11 cellular contexts compared by ENCODE assay signal in the genomic region with DNA sequence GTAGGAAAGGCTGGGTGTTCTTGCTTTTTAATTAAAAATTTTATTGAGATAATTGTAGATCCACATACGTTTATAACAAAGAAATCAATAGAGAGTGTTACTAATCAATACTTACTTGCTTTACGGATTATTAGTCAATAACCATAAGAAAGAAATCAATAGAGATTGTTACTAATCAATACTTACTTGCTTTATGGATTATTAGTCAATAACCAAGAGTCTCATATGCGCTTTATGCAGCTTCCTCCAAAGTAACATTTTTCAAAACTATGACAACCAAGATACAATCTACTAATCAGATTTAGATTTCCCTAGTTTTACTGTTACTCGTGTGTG. TPM values are rescaled to one million over a fixed set of nuclear protein-coding genes. Genes with fewer than 3 reads are reported as not detected.
DNase-seq lines count a peak whose midpoint lies in the region; FAIRE-seq and TF ChIP-seq lines count a peak whose summit lies in the region.
"Had no signal": no experiment of that assay in that cellular context is flagged by ENCODE, and none has a peak within 500 bp of the region (broad histone marks: within the 10 kb centered on the region; RNA-seq: fewer than 3 reads in every experiment).

No MANE protein-coding gene starts in this region.

- H3K27me3 ChIP-seq in HL-60 (ENCODE audit: insufficient read depth, poor library complexity, severe bottlenecking) (no peaks in the 10 kb centered on the region), keratinocyte (ENCODE audit: control insufficient read depth, extremely low read depth, insufficient read depth, low read length) (peaks cover 5% of the 10 kb centered on the region)
- H3K27me3 ChIP-seq: BLaER1 treated with 17β-estradiol and CSF1 and Interleukin-3, amounts not matched to agents 10 nM and 100 nM had no signal

- peaks cover 18% of the 10 kb centered on the region for H3K4me1 ChIP-seq in keratinocyte (ENCODE audit: control insufficient read depth, extremely low read depth, insufficient read depth, low read length)

- H3K4me2 ChIP-seq in keratinocyte (ENCODE audit: control insufficient read depth, extremely low read depth, insufficient read depth, low read depth, low read length), result peak overlapping the region; percentile 55

- no peaks in the 10 kb centered on the region for H4K20me1 ChIP-seq in keratinocyte (ENCODE audit: control insufficient read depth, extremely low read depth, insufficient read depth, low read length)
- H4K20me1 ChIP-seq: BLaER1 treated with 17β-estradiol and CSF1 and Interleukin-3, amounts not matched to agents 10 nM and 100 nM had no signal

- H3K9me1 ChIP-seq in keratinocyte (ENCODE audit: control insufficient read depth, extremely low read depth, insufficient read depth, low read length), result no peaks in the 10 kb centered on the region

- H3K27me3 Mint-ChIP-seq in dendritic cell treated with granulocyte-macrophage colony-stimulating factor and Interleukin-4, amounts not matched to agents 40 ng/mL and 50 ng/mL, for 4 days, result no peaks in the 10 kb centered on the region

- no peaks in the 10 kb centered on the region for H3K36me3 Mint-ChIP-seq in dendritic cell treated with granulocyte-macrophage colony-stimulating factor and Interleukin-4, amounts not matched to agents 40 ng/mL and 50 ng/mL, for 4 days (ENCODE audit: low read depth)

- H3K4me3 Mint-ChIP-seq in dendritic cell treated with granulocyte-macrophage colony-stimulating factor and Interleukin-4, amounts not matched to agents 40 ng/mL and 50 ng/mL, for 4 days, result no peak overlapping the region
- H3K4me3 Mint-ChIP-seq: CD4-positive, CD25-positive, alpha-beta regulatory T cell had no signal

- dilution Hi-C loops in keratinocyte (cut with MboI; ENCODE audit: extremely low pct_ligation_motif_present, low sequenced_read_pairs), result no loop called here

- TF ChIP-seq CTCF in HL-60 (IDR thresholded peaks at IDR 0.05; ENCODE audit: insufficient read depth, low read length), result no peak
- no peak for TF ChIP-seq CTCF in keratinocyte (optimal IDR thresholded peaks at IDR 0.05 in 1 of 3, IDR thresholded peaks at IDR 0.05 in 1 of 3, conservative IDR thresholded peaks at IDR 0.05 in 1 of 3; ENCODE audit: extremely low read depth in 1 of 3, insufficient read depth in 2 of 3, low read length in 3 of 3)

- no peak for FAIRE-seq in keratinocyte (lab: Jason Lieb, UNC)

- H2AFZ ChIP-seq in keratinocyte (ENCODE audit: control insufficient read depth, low read length), result no peak overlapping the region
- H2AFZ ChIP-seq: GM23248 had no signal

- H3K27ac ChIP-seq in HL-60 (replicated peaks) (peak overlapping the region; percentile 60), SK-N-MC (peak overlapping the region; percentile 88), keratinocyte (ENCODE audit: control insufficient read depth, insufficient read depth, low read length) (peak overlapping the region; percentile 11)
- H3K27ac ChIP-seq: GM23248 had no signal

- peaks cover 33% of the 10 kb centered on the region for H3K4me1 Mint-ChIP-seq in dendritic cell treated with granulocyte-macrophage colony-stimulating factor and Interleukin-4, amounts not matched to agents 40 ng/mL and 50 ng/mL, for 4 days (ENCODE audit: low read depth)

- H3K9me3 Mint-ChIP-seq in dendritic cell treated with granulocyte-macrophage colony-stimulating factor and Interleukin-4, amounts not matched to agents 40 ng/mL and 50 ng/mL, for 4 days, result no peaks in the 10 kb centered on the region

- H3K36me3 ChIP-seq in SK-N-MC (ENCODE audit: insufficient read depth, low read length), result no peaks in the 10 kb centered on the region
- no peaks in the 10 kb centered on the region for H3K36me3 ChIP-seq in keratinocyte (ENCODE audit: control insufficient read depth in 2 of 2, extremely low read depth in 1 of 2, insufficient read depth in 2 of 2, low read length in 2 of 2)
- H3K36me3 ChIP-seq: BLaER1 treated with 17β-estradiol and CSF1 and Interleukin-3, amounts not matched to agents 10 nM and 100 nM had no signal

- no peaks in the 10 kb centered on the region for H3K9me3 ChIP-seq in SK-N-MC (ENCODE audit: low read depth, low read length)
- H3K9me3 ChIP-seq in keratinocyte (ENCODE audit: control insufficient read depth, low read depth, low read length), result no peaks in the 10 kb centered on the region
- H3K9me3 ChIP-seq: BLaER1 treated with 17β-estradiol and CSF1 and Interleukin-3, amounts not matched to agents 10 nM and 100 nM had no signal

- H3K9ac ChIP-seq in SK-N-MC (ENCODE audit: insufficient read length) (peak overlapping the region; percentile 54), keratinocyte (ENCODE audit: control insufficient read depth, extremely low read depth, insufficient read depth, low read length) (no peak overlapping the region)
- H3K9ac ChIP-seq: BLaER1 treated with 17β-estradiol and CSF1 and Interleukin-3, amounts not matched to agents 10 nM and 100 nM; GM23248 had no signal

- DNase-seq in HL-60 (ENCODE audit: low read depth in 1 of 2, low spot score in 1 of 2) (no peak), SK-N-MC (ENCODE audit: low read depth, low spot score) (no peak), keratinocyte (ENCODE audit: low read depth, low spot score) (no peak), foreskin melanocyte (no peak), NCI-H524 (lab: John Stamatoyannopoulos, UW) (no peak), NCI-H774 (lab: John Stamatoyannopoulos, UW) (no peak), NCI-H510A (lab: John Stamatoyannopoulos, UW) (no peak)

- no peaks in the 10 kb centered on the region for H3K79me2 ChIP-seq in keratinocyte (ENCODE audit: control insufficient read depth, insufficient read depth, low read length)

- intact Hi-C loops in dendritic cell treated with granulocyte-macrophage colony-stimulating factor and Interleukin-4, amounts not matched to agents 40 ng/mL and 50 ng/mL, for 4 days (cut with micrococcal nuclease), result loop anchor here (5.0 kb wide), 3 partner anchors 40 to 100 kb away; no protein-coding TSS in a partner anchor

- H3K4me3 ChIP-seq in HL-60 (replicated peaks; ENCODE audit: insufficient read depth, low read length), result no peak overlapping the region
- no peak overlapping the region for H3K4me3 ChIP-seq in SK-N-MC
- no peak overlapping the region for H3K4me3 ChIP-seq in keratinocyte (ENCODE audit: control insufficient read depth in 2 of 3, extremely low read depth in 1 of 3, insufficient read depth in 2 of 3, low read depth in 1 of 3, low read length in 3 of 3)
- H3K4me3 ChIP-seq: BLaER1 treated with 17β-estradiol and CSF1 and Interleukin-3, amounts not matched to agents 10 nM and 100 nM; GM23248 had no signal

- H3K27ac Mint-ChIP-seq in dendritic cell treated with granulocyte-macrophage colony-stimulating factor and Interleukin-4, amounts not matched to agents 40 ng/mL and 50 ng/mL, for 4 days, result peak overlapping the region; percentile 63

RNA-seq across cellular contexts. Expression of gene LY86, which starts 31.0 kb away (rescaled TPM):
- polyA plus RNA-seq in keratinocyte, result not detected in 3 replicates
- not detected for polyA plus RNA-seq in keratinocyte (2011; ENCODE audit: low read depth)
- not detected in 2 replicates for polyA plus RNA-seq in keratinocyte (2011; cell fraction: cytosol; rRNA removed)
- polyA plus RNA-seq in keratinocyte (2011; cell fraction: nucleus; rRNA removed), result not detected in 2 replicates
- polyA plus RNA-seq in keratinocyte (2012; ENCODE audit: low replicate concordance), result not detected in 2 replicates
- not detected in 3 replicates for polyA minus RNA-seq in keratinocyte
- not detected for polyA minus RNA-seq in keratinocyte (2011; cell fraction: cytosol; rRNA and poly(A)+ RNA removed)
- polyA minus RNA-seq in keratinocyte (2011; cell fraction: nucleus; rRNA and poly(A)+ RNA removed), result not detected in 2 replicates
- polyA plus RNA-seq: GM23248 had no signal

Comparison
In these comparisons a context has a peak if more than half of its experiments do, and no peak if none do; other contexts are left out.
1. H3K27ac ChIP-seq: peak in every context shown above with its lines; median percentile 88 in SK-N-MC; 60 in HL-60; 11 in keratinocyte.